In genomic region chr7:139773372-139773771, GRCh38 we compare ENCODE assay signal across 13 cellular contexts. TPM values are rescaled to one million over a fixed set of nuclear protein-coding genes. Genes with fewer than 3 reads are reported as not detected.
DNase-seq lines count a peak whose midpoint lies in the region; ATAC-seq and TF ChIP-seq lines count a peak whose summit lies in the region.
"Had no signal": no experiment of that assay in that cellular context is flagged by ENCODE, and none has a peak within 500 bp of the region (broad histone marks: within the 10 kb centered on the region; RNA-seq: fewer than 3 reads in every experiment).

No MANE protein-coding gene starts in this region.

- H3K27ac Mint-ChIP-seq in activated CD4-positive, alpha-beta T cell treated with anti-CD3 and anti-CD28 coated beads for 36 hours, result peak overlapping the region; percentile 77
- H3K27ac Mint-ChIP-seq in stimulated activated naive B cell treated with anti-CD40 and anti-IgM and Interleukin-4, amounts not matched to agents 10 μg/mL and 1 μg/mL and 100 μg/mL, for 72 hours, result peak overlapping the region; percentile 75

- peak overlapping the region; percentile 80 for H3K4me3 ChIP-seq in PC-3 (ENCODE audit: low read length)
- H3K4me3 ChIP-seq: ascending aorta, sigmoid colon, thyroid gland had no signal

- peak overlapping the region; percentile 98; the same call in 1 of the 2 replicates for H3K9ac ChIP-seq in PC-3 (ENCODE audit: low read length)

- peaks cover 35% of the 10 kb centered on the region for H3K36me3 ChIP-seq in PC-3 (ENCODE audit: low read depth, low read length)
- H3K36me3 ChIP-seq: sigmoid colon, thyroid gland had no signal

- peaks cover 72% of the 10 kb centered on the region for H3K4me1 Mint-ChIP-seq in activated CD4-positive, alpha-beta T cell treated with anti-CD3 and anti-CD28 coated beads for 36 hours
- H3K4me1 Mint-ChIP-seq in stimulated activated naive B cell treated with anti-CD40 and anti-IgM and Interleukin-4, amounts not matched to agents 10 μg/mL and 1 μg/mL and 100 μg/mL, for 72 hours, result peaks cover 52 to 74% of the 10 kb centered on the region in 2 donors

- peak overlapping the region; percentile 27 for H3K4me3 Mint-ChIP-seq in activated CD4-positive, alpha-beta T cell treated with anti-CD3 and anti-CD28 coated beads for 36 hours
- H3K4me3 Mint-ChIP-seq in stimulated activated naive B cell treated with anti-CD40 and anti-IgM and Interleukin-4, amounts not matched to agents 10 μg/mL and 1 μg/mL and 100 μg/mL, for 72 hours, result peak overlapping the region; percentile 23 to 59

- peak overlapping the region; percentile 99 for H3K27ac ChIP-seq in PC-3 (ENCODE audit: low read length)
- peak overlapping the region; percentile 91 for H3K27ac ChIP-seq in epithelial cell of prostate
- H3K27ac ChIP-seq: sigmoid colon, thyroid gland had no signal

- H3K79me2 ChIP-seq in PC-3 (ENCODE audit: low read length), result peaks cover 86% of the 10 kb centered on the region

- ATAC-seq in activated CD4-positive, alpha-beta T cell treated with anti-CD3 and anti-CD28 coated beads for 36 hours, result peak; percentile 53
- no peak for ATAC-seq in PC-3
- ATAC-seq in stimulated activated naive B cell treated with anti-CD40 and anti-IgM and Interleukin-4, amounts not matched to agents 10 μg/mL and 1 μg/mL and 100 μg/mL, for 72 hours (replicated peaks), result peak; percentile 15 to 26

- peaks cover 12% of the 10 kb centered on the region for H3K36me3 Mint-ChIP-seq in activated CD4-positive, alpha-beta T cell treated with anti-CD3 and anti-CD28 coated beads for 36 hours (ENCODE audit: low read depth)
- peaks cover 20 to 29% of the 10 kb centered on the region in 2 donors for H3K36me3 Mint-ChIP-seq in stimulated activated naive B cell treated with anti-CD40 and anti-IgM and Interleukin-4, amounts not matched to agents 10 μg/mL and 1 μg/mL and 100 μg/mL, for 72 hours

- POLR2A ChIA-PET in activated CD4-positive, alpha-beta T cell treated with anti-CD3 and anti-CD28 coated beads for 36 hours (lab: Charles Lee), result no interaction called here
- POLR2A ChIA-PET in PC-3 (lab: Charles Lee; ENCODE audit: unreplicated experiment), result interaction anchor here (0.6 kb wide), 1 partner anchor 127 kb away, joined by 5 read pairs; no protein-coding TSS in a partner anchor

- peak overlapping the region; percentile 94 for H3K4me2 ChIP-seq in PC-3 (ENCODE audit: low read length)

- no peaks in the 10 kb centered on the region for H3K27me3 ChIP-seq in PC-3 (ENCODE audit: low read length)
- H3K27me3 ChIP-seq: ascending aorta, sigmoid colon, thyroid gland had no signal

- TF ChIP-seq CTCF in PC-3 (conservative IDR thresholded peaks at IDR 0.05; ENCODE audit: low read depth, low read length), result no peak

- intact Hi-C loops in activated CD4-positive, alpha-beta T cell treated with anti-CD3 and anti-CD28 coated beads for 36 hours (cut with DNase I, micrococcal nuclease), result loop anchor here (5.0 kb wide), 4 partner anchors 36 to 619 kb away; no protein-coding TSS in a partner anchor
- intact Hi-C loops in PC-3 (cut with micrococcal nuclease), result no loop called here

- DNase-seq in activated CD4-positive, alpha-beta T cell treated with anti-CD3 and anti-CD28 coated beads for 36 hours, result peak; percentile 48
- no peak for DNase-seq in activated CD4-positive, alpha-beta T cell treated with anti-CD3 and anti-CD28 coated beads for 4 hours
- no peak for DNase-seq in PC-3
- no peak for DNase-seq in epithelial cell of prostate (ENCODE audit: low read depth, low spot score)
- DNase-seq in stimulated activated naive B cell treated with anti-CD40 and anti-IgM and Interleukin-4, amounts not matched to agents 10 μg/mL and 1 μg/mL and 100 μg/mL, for 72 hours, result no peak
- no peak for DNase-seq in DMS114 treated with DMSO at 0.1 percent for 48 hours (lab: John Stamatoyannopoulos, UW; ENCODE audit: unreplicated experiment)
- DNase-seq in NK-92 treated with Interleukin-12 subunit alpha and Interleukin-12 subunit beta, amount 100 ng/mL, for 24 hours (lab: John Stamatoyannopoulos, UW), result no peak
- no peak for DNase-seq in NCI-H2196 (lab: John Stamatoyannopoulos, UW; ENCODE audit: unreplicated experiment)
- DNase-seq: 8988T, Kasumi-1, sigmoid colon, thyroid gland had no signal

- no peaks in the 10 kb centered on the region for H3K9me3 ChIP-seq in PC-3 (ENCODE audit: low read length)
- H3K9me3 ChIP-seq: ascending aorta, sigmoid colon, thyroid gland had no signal

- H3K9me3 Mint-ChIP-seq in activated CD4-positive, alpha-beta T cell treated with anti-CD3 and anti-CD28 coated beads for 36 hours (ENCODE audit: low read depth), result no peaks in the 10 kb centered on the region
- no peaks in the 10 kb centered on the region for H3K9me3 Mint-ChIP-seq in stimulated activated naive B cell treated with anti-CD40 and anti-IgM and Interleukin-4, amounts not matched to agents 10 μg/mL and 1 μg/mL and 100 μg/mL, for 72 hours

- CTCF ChIA-PET in activated CD4-positive, alpha-beta T cell treated with anti-CD3 and anti-CD28 coated beads for 36 hours (lab: Charles Lee), result no interaction called here
- CTCF ChIA-PET in PC-3 (lab: Charles Lee), result no interaction called here

- no peaks in the 10 kb centered on the region for H3K9me2 ChIP-seq in PC-3 (replicated peaks; ENCODE audit: low read length)

- H3K27me3 Mint-ChIP-seq in activated CD4-positive, alpha-beta T cell treated with anti-CD3 and anti-CD28 coated beads for 36 hours, result no peaks in the 10 kb centered on the region
- no peaks in the 10 kb centered on the region for H3K27me3 Mint-ChIP-seq in stimulated activated naive B cell treated with anti-CD40 and anti-IgM and Interleukin-4, amounts not matched to agents 10 μg/mL and 1 μg/mL and 100 μg/mL, for 72 hours

- peaks cover 56% of the 10 kb centered on the region for H3K4me1 ChIP-seq in PC-3 (ENCODE audit: insufficient read depth, low read length)

- no TSS peak for BruUV-seq in PC-3 (replicated peaks; lab: Mats Ljungman, UMichigan)

- peaks cover 24% of the 10 kb centered on the region for H3F3A ChIP-seq in PC-3 (ENCODE audit: low read length, unreplicated experiment)

- no peak overlapping the region for H2AFZ ChIP-seq in PC-3 (ENCODE audit: low read length)

- peaks cover 27% of the 10 kb centered on the region for H4K20me1 ChIP-seq in PC-3 (ENCODE audit: low read length)

RNA-seq across cellular contexts. Expression of gene HIPK2, which starts 4.4 kb away (rescaled TPM):
- total RNA-seq in activated CD4-positive, alpha-beta T cell treated with anti-CD3 and anti-CD28 coated beads for 36 hours, result 10 to 100 TPM; 23.9 to 36.2 TPM
- 38.1 and 46.0 TPM in 2 replicates for total RNA-seq in PC-3 (2014; rRNA removed)

RNA-seq across cellular contexts. Expression of gene TBXAS1, which starts 55.7 kb away (rescaled TPM):
- total RNA-seq in activated CD4-positive, alpha-beta T cell treated with anti-CD3 and anti-CD28 coated beads for 36 hours, result 1 to 10 TPM; 3.6 to 5.1 TPM
- total RNA-seq in PC-3 (2014; rRNA removed), result 21.8 and 27.5 TPM in 2 replicates
